In genomic region chr17:8868529-8868951, GRCh38 we compare ENCODE assay signal across 12 cellular contexts. TPM values are rescaled to one million over a fixed set of nuclear protein-coding genes. Genes with fewer than 3 reads are reported as not detected.
A peak's percentile ranks its signal among the peaks of the same experiment; 100 is the strongest.
DNase-seq lines count a peak whose midpoint lies in the region; ATAC-seq lines count a peak whose summit lies in the region.
"Had no signal": no experiment of that assay in that cellular context is flagged by ENCODE, and none has a peak within 500 bp of the region (broad histone marks: within the 10 kb centered on the region; RNA-seq: fewer than 3 reads in every experiment).

No MANE protein-coding gene starts in this region.

- peak overlapping the region; percentile 38 for H3K27ac Mint-ChIP-seq in activated naive CD4-positive, alpha-beta T cell treated with anti-CD3 and anti-CD28 coated beads, Interleukin-2, amount 50 U/mL, for 24 hours
- H3K27ac Mint-ChIP-seq in activated CD8-positive, alpha-beta T cell treated with anti-CD3 and anti-CD28 coated beads, Interleukin-2, amount 10 ng/mL, durations not matched to agents 7 days and 5 days, result peak overlapping the region; percentile 31
- no peak overlapping the region for H3K27ac Mint-ChIP-seq in stimulated activated naive B cell treated with anti-CD40 and anti-IgM and Interleukin-4, amounts not matched to agents 10 μg/mL and 1 μg/mL and 100 μg/mL, for 72 hours
- H3K27ac Mint-ChIP-seq in CD4-positive, alpha-beta memory T cell, result peak overlapping the region in 3 of 7 donors; percentile 19 to 90 (median 23)

- no peaks in the 10 kb centered on the region for H3K27me3 ChIP-seq in CD4-positive, alpha-beta memory T cell (ENCODE audit: insufficient read depth, low read length)

- H3K4me1 Mint-ChIP-seq in activated naive CD4-positive, alpha-beta T cell treated with anti-CD3 and anti-CD28 coated beads, Interleukin-2, amount 50 U/mL, for 24 hours, result peaks cover 22% of the 10 kb centered on the region
- peaks cover 54% of the 10 kb centered on the region for H3K4me1 Mint-ChIP-seq in activated CD8-positive, alpha-beta T cell treated with anti-CD3 and anti-CD28 coated beads, Interleukin-2, amount 10 ng/mL, durations not matched to agents 7 days and 5 days (ENCODE audit: low read depth)
- peaks cover 32 to 40% of the 10 kb centered on the region in 2 donors for H3K4me1 Mint-ChIP-seq in stimulated activated naive B cell treated with anti-CD40 and anti-IgM and Interleukin-4, amounts not matched to agents 10 μg/mL and 1 μg/mL and 100 μg/mL, for 72 hours
- H3K4me1 Mint-ChIP-seq in CD4-positive, alpha-beta memory T cell, result peaks cover 17 to 37% (median 27%) of the 10 kb centered on the region in 4 donors

- no peak overlapping the region for H3K4me3 ChIP-seq in CD4-positive, alpha-beta memory T cell (ENCODE audit: low read length in 2 of 2)
- H3K4me3 ChIP-seq: stomach had no signal

- CTCF ChIA-PET in activated CD8-positive, alpha-beta T cell treated with anti-CD3 and anti-CD28 coated beads, Interleukin-2, amount 10 ng/mL, durations not matched to agents 7 days and 5 days (lab: Charles Lee), result interaction anchor here (0.8 kb wide), 1 partner anchor 32 kb away, joined by 4 read pairs; no protein-coding TSS in a partner anchor
- CTCF ChIA-PET in CD4-positive, alpha-beta memory T cell (lab: Charles Lee; ENCODE audit: partially characterized antibody), result interaction anchor here (1.9 kb wide), 1 partner anchor 130 kb away, joined by 8 read pairs; no protein-coding TSS in a partner anchor

- no peaks in the 10 kb centered on the region for H3K9me3 Mint-ChIP-seq in activated naive CD4-positive, alpha-beta T cell treated with anti-CD3 and anti-CD28 coated beads, Interleukin-2, amount 50 U/mL, for 24 hours
- no peaks in the 10 kb centered on the region for H3K9me3 Mint-ChIP-seq in activated CD8-positive, alpha-beta T cell treated with anti-CD3 and anti-CD28 coated beads, Interleukin-2, amount 10 ng/mL, durations not matched to agents 7 days and 5 days (ENCODE audit: insufficient read depth)
- no peaks in the 10 kb centered on the region for H3K9me3 Mint-ChIP-seq in stimulated activated naive B cell treated with anti-CD40 and anti-IgM and Interleukin-4, amounts not matched to agents 10 μg/mL and 1 μg/mL and 100 μg/mL, for 72 hours
- peaks cover 0 to 3% (median 0%) of the 10 kb centered on the region in 8 donors for H3K9me3 Mint-ChIP-seq in CD4-positive, alpha-beta memory T cell

- peaks cover 2% of the 10 kb centered on the region for H3K36me3 Mint-ChIP-seq in activated naive CD4-positive, alpha-beta T cell treated with anti-CD3 and anti-CD28 coated beads, Interleukin-2, amount 50 U/mL, for 24 hours
- H3K36me3 Mint-ChIP-seq in activated CD8-positive, alpha-beta T cell treated with anti-CD3 and anti-CD28 coated beads, Interleukin-2, amount 10 ng/mL, durations not matched to agents 7 days and 5 days (ENCODE audit: low read depth), result peaks cover 19% of the 10 kb centered on the region
- peaks cover under 1 to 3% of the 10 kb centered on the region in 2 donors for H3K36me3 Mint-ChIP-seq in stimulated activated naive B cell treated with anti-CD40 and anti-IgM and Interleukin-4, amounts not matched to agents 10 μg/mL and 1 μg/mL and 100 μg/mL, for 72 hours
- peaks cover 0 to 7% of the 10 kb centered on the region in 2 donors for H3K36me3 Mint-ChIP-seq in CD4-positive, alpha-beta memory T cell

- no peaks in the 10 kb centered on the region for H3K27me3 Mint-ChIP-seq in activated naive CD4-positive, alpha-beta T cell treated with anti-CD3 and anti-CD28 coated beads, Interleukin-2, amount 50 U/mL, for 24 hours
- no peaks in the 10 kb centered on the region for H3K27me3 Mint-ChIP-seq in activated CD8-positive, alpha-beta T cell treated with anti-CD3 and anti-CD28 coated beads, Interleukin-2, amount 10 ng/mL, durations not matched to agents 7 days and 5 days (ENCODE audit: low read depth)
- H3K27me3 Mint-ChIP-seq in stimulated activated naive B cell treated with anti-CD40 and anti-IgM and Interleukin-4, amounts not matched to agents 10 μg/mL and 1 μg/mL and 100 μg/mL, for 72 hours, result peaks cover 27 to 29% of the 10 kb centered on the region in 2 donors
- H3K27me3 Mint-ChIP-seq in CD4-positive, alpha-beta memory T cell, result no peaks in the 10 kb centered on the region

- DNase-seq in activated naive CD4-positive, alpha-beta T cell treated with Interleukin-2 at 50 U/mL for 16 hours, result no peak
- DNase-seq in activated CD8-positive, alpha-beta T cell treated with anti-CD3 and anti-CD28 coated beads, Interleukin-2, amount 10 ng/mL, durations not matched to agents 7 days and 5 days, result no peak
- no peak for DNase-seq in stimulated activated naive B cell treated with anti-CD40 and anti-IgM and Interleukin-4, amounts not matched to agents 10 μg/mL and 1 μg/mL and 100 μg/mL, for 72 hours
- DNase-seq in ecto neural progenitor cell (ENCODE audit: low spot score), result no peak
- no peak for DNase-seq in CD4-positive, alpha-beta memory T cell
- DNase-seq: NCI-H1694 treated with DMSO at 0.1 percent for 48 hours; stimulated activated CD4-positive, alpha-beta T cell treated with anti-CD3 and anti-CD28 coated beads, Interleukin-4, amount 100 ng/mL, for 24 hours; stomach had no signal

- no peak overlapping the region for H3K27ac ChIP-seq in CD4-positive, alpha-beta memory T cell (ENCODE audit: low read depth, low read length)
- H3K27ac ChIP-seq: stomach had no signal

- POLR2A ChIA-PET in activated CD8-positive, alpha-beta T cell treated with anti-CD3 and anti-CD28 coated beads, Interleukin-2, amount 10 ng/mL, durations not matched to agents 7 days and 5 days (lab: Charles Lee), result interaction anchor here (1.1 kb wide), 1 partner anchor 13 kb away, joined by 3 read pairs; no protein-coding TSS in a partner anchor
- POLR2A ChIA-PET in CD4-positive, alpha-beta memory T cell (lab: Charles Lee; ENCODE audit: partially characterized antibody), result interaction anchor here (1.7 kb wide), 1 partner anchor 97 kb away, joined by 4 read pairs; the partner anchor contains the start of gene PIK3R5

- intact Hi-C loops in CD4-positive, alpha-beta memory T cell (cut with micrococcal nuclease), result no loop called here

- no peaks in the 10 kb centered on the region for H3K36me3 ChIP-seq in CD4-positive, alpha-beta memory T cell (ENCODE audit: insufficient read depth, low read length)
- H3K36me3 ChIP-seq: stomach had no signal

- H3K9me3 ChIP-seq in CD4-positive, alpha-beta memory T cell (ENCODE audit: control insufficient read depth in 1 of 2, low read length in 2 of 2), result no peaks in the 10 kb centered on the region
- H3K9me3 ChIP-seq: stomach had no signal

- ATAC-seq in HG02870 (IDR thresholded peaks at IDR 0.05; ENCODE audit: unreplicated experiment) (peak; percentile 56), GM21528 (IDR thresholded peaks at IDR 0.05; ENCODE audit: low FRiP score, unreplicated experiment) (no peak)
- ATAC-seq in activated CD8-positive, alpha-beta T cell treated with anti-CD3 and anti-CD28 coated beads, Interleukin-2, amount 10 ng/mL, durations not matched to agents 7 days and 5 days, result peak; percentile 13
- peak; percentile 75 to 87 for ATAC-seq in stimulated activated naive B cell treated with anti-CD40 and anti-IgM and Interleukin-4, amounts not matched to agents 10 μg/mL and 1 μg/mL and 100 μg/mL, for 72 hours (replicated peaks)

- no peak overlapping the region for H3K4me3 Mint-ChIP-seq in activated naive CD4-positive, alpha-beta T cell treated with anti-CD3 and anti-CD28 coated beads, Interleukin-2, amount 50 U/mL, for 24 hours
- H3K4me3 Mint-ChIP-seq in activated CD8-positive, alpha-beta T cell treated with anti-CD3 and anti-CD28 coated beads, Interleukin-2, amount 10 ng/mL, durations not matched to agents 7 days and 5 days, result no peak overlapping the region
- no peak overlapping the region for H3K4me3 Mint-ChIP-seq in stimulated activated naive B cell treated with anti-CD40 and anti-IgM and Interleukin-4, amounts not matched to agents 10 μg/mL and 1 μg/mL and 100 μg/mL, for 72 hours
- H3K4me3 Mint-ChIP-seq in CD4-positive, alpha-beta memory T cell, result peak overlapping the region in 3 of 8 donors; percentile 32 to 56 (median 50)

- H3K4me1 ChIP-seq in CD4-positive, alpha-beta memory T cell (ENCODE audit: insufficient read depth, low read length), result peaks cover 17% of the 10 kb centered on the region

RNA-seq across cellular contexts. Expression of gene PIK3R6, which starts 1.1 kb away (rescaled TPM):
- total RNA-seq in activated CD8-positive, alpha-beta T cell treated with anti-CD3 and anti-CD28 coated beads, Interleukin-2, amount 10 ng/mL, durations not matched to agents 7 days and 5 days, result 10 to 100 TPM; 18.3 to 20.7 TPM
- under 1 TPM; 0.17 to 0.25 TPM for total RNA-seq in CD4-positive, alpha-beta memory T cell
- polyA plus RNA-seq in CD4-positive, alpha-beta memory T cell, result under 1 TPM; 0.13 to 0.47 TPM
- total RNA-seq: Daoy had no signal

Comparison
In these comparisons a context has a peak if more than half of its experiments do, and no peak if none do; other contexts are left out.
1. RNA of gene PIK3R6, which starts 1.1 kb away (total RNA-seq): 18.3 to 20.7 TPM in activated CD8-positive, alpha-beta T cell treated with anti-CD3 and anti-CD28 coated beads, Interleukin-2, amount 10 ng/mL, durations not matched to agents 7 days and 5 days; 0.17 to 0.25 TPM in CD4-positive, alpha-beta memory T cell; every median in the first group is over 10 times any median in the second.